1 cellular context compared by ENCODE assay signal in genomic region chr19:3942790-3943409, GRCh38.
TF ChIP-seq lines count a peak whose summit lies in the region.

No MANE protein-coding gene starts in this region.

TF ChIP-seq in HCT116, 20 proteins besides CTCF, POLR2A, EP300 and RAD21:
- no peak for TF ChIP-seq SP1 (IDR thresholded peaks at IDR 0.05; ENCODE audit: low read depth)
- TF ChIP-seq ATF3 (IDR thresholded peaks at IDR 0.05), result no peak
- no peak for TF ChIP-seq POLR2AphosphoS5 (IDR thresholded peaks at IDR 0.05; ENCODE audit: low read depth, low read length)
- TF ChIP-seq ZBTB33 (IDR thresholded peaks at IDR 0.05; ENCODE audit: extremely low read depth, insufficient replicate concordance, low read length), result no peak
- no peak for TF ChIP-seq YY1 (IDR thresholded peaks at IDR 0.05; ENCODE audit: extremely low read depth, insufficient replicate concordance, low read depth, low read length)
- TF ChIP-seq CBX3 (IDR thresholded peaks at IDR 0.05; ENCODE audit: low read depth), result no peak
- TF ChIP-seq EZH2 (IDR thresholded peaks at IDR 0.05), result no peak
- no peak for TF ChIP-seq JUND (IDR thresholded peaks at IDR 0.05)
- no peak for TF ChIP-seq FOSL1 (IDR thresholded peaks at IDR 0.05; ENCODE audit: low read depth)
- TF ChIP-seq EZH2phosphoT487 (IDR thresholded peaks at IDR 0.05; ENCODE audit: borderline replicate concordance), result no peak
- TF ChIP-seq REST (IDR thresholded peaks at IDR 0.05; ENCODE audit: low read depth), result no peak
- TF ChIP-seq ELF1 (IDR thresholded peaks at IDR 0.05; ENCODE audit: borderline replicate concordance, low read depth), result no peak
- TF ChIP-seq TCF7L2 (IDR thresholded peaks at IDR 0.05; ENCODE audit: borderline replicate concordance, extremely low read depth, insufficient read depth, insufficient read length), result no peak
- TF ChIP-seq CEBPB (IDR thresholded peaks at IDR 0.05; ENCODE audit: low read depth), result no peak
- no peak for TF ChIP-seq ZNF274 (IDR thresholded peaks at IDR 0.05; ENCODE audit: low read depth, low read length)
- TF ChIP-seq EGR1 (IDR thresholded peaks at IDR 0.05; ENCODE audit: low read depth), result no peak
- no peak for TF ChIP-seq ZFX (IDR thresholded peaks at IDR 0.05)
- TF ChIP-seq MAX (IDR thresholded peaks at IDR 0.05), result no peak
- TF ChIP-seq SIN3A (IDR thresholded peaks at IDR 0.05; ENCODE audit: low read depth), result no peak
- TF ChIP-seq SRF (IDR thresholded peaks at IDR 0.05; ENCODE audit: low read depth), result no peak
TF ChIP-seq in HCT116: peak in this region for 0.
